ENCODE assay signal across 13 cellular contexts in the genomic region with DNA sequence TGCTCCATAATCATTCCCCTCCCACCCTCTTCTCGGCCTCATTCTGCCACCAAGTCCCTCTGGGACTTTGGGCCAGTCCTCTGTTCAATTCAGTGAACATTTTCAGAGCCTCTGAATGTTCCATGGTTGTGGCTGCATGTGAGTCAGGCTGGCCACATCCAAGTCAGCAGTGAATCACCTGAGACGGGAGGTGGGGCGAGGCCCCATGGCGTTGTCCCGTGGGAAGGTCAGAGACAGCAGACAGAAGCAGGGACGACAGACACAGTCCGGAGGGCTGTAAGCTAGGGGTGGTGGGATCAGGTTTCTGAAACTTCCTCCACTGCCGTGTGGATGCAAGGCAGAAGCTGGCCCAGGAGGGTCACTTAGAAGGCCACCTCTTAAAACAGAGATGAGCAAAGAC.
DNase-seq lines count a peak whose midpoint lies in the region; TF ChIP-seq lines count a peak whose summit lies in the region.
"Had no signal": no experiment of that assay in that cellular context is flagged by ENCODE, and none has a peak within 500 bp of the region (broad histone marks: within the 10 kb centered on the region; RNA-seq: fewer than 3 reads in every experiment).

No MANE protein-coding gene starts in this region.

- H3K27ac ChIP-seq in SK-N-SH (ENCODE audit: low read depth in 2 of 2, low read length in 1 of 2) (peak overlapping the region in 1 of 2 experiments; percentile 46; a peak in 2 of 4 replicates), trophoblast cell (ENCODE audit: low read depth, low read length) (peak overlapping the region; percentile 84)
- H3K27ac ChIP-seq: coronary artery had no signal

- H3F3A ChIP-seq in SK-N-SH (replicated peaks; ENCODE audit: insufficient read depth), result peaks cover 5% of the 10 kb centered on the region

- H3K79me1 ChIP-seq in trophoblast cell (ENCODE audit: low read length), result peaks cover 29% of the 10 kb centered on the region

- peak overlapping the region; percentile 69 for H2BK5ac ChIP-seq in trophoblast cell (ENCODE audit: low read depth, low read length, poor library complexity)

- peak overlapping the region; percentile 13 for H3K18ac ChIP-seq in trophoblast cell (ENCODE audit: low read length)

- H4K12ac ChIP-seq in trophoblast cell (ENCODE audit: low read depth, low read length), result no peak overlapping the region

- H3K9me2 ChIP-seq in SK-N-SH, result no peaks in the 10 kb centered on the region

- H4K20me1 ChIP-seq in SK-N-SH (ENCODE audit: insufficient read depth), result no peaks in the 10 kb centered on the region

- CTCF ChIA-PET in SK-N-SH (lab: Yijun Ruan, JAX), result no interaction called here

- H3K4me1 ChIP-seq in SK-N-SH (ENCODE audit: control insufficient read depth in 1 of 2, insufficient read depth in 2 of 2, low read depth in 1 of 2, low read length in 1 of 2), result peaks cover 0 to 29% of the 10 kb centered on the region in 2 experiments; a peak in 3 of 4 replicates
- H3K4me1 ChIP-seq in trophoblast cell (ENCODE audit: control insufficient read depth in 1 of 2, insufficient read depth in 2 of 2, low read length in 2 of 2), result peaks cover 35 to 39% of the 10 kb centered on the region in 2 experiments

- H2AFZ ChIP-seq in SK-N-SH (ENCODE audit: low read depth) (peak overlapping the region; percentile 24; the same call in 1 of the 2 replicates), trophoblast cell (ENCODE audit: insufficient read depth, low read length, poor library complexity) (no peak overlapping the region)

- H3K4me3 ChIP-seq in SK-N-SH (ENCODE audit: low read depth in 2 of 2, low read length in 1 of 2) (no peak overlapping the region), fibroblast of the aortic adventitia (ENCODE audit: low read depth, low read length) (no peak overlapping the region), trophoblast cell (ENCODE audit: low read depth, low read length) (no peak overlapping the region)
- H3K4me3 ChIP-seq: coronary artery had no signal

- no peaks in the 10 kb centered on the region for H3K9me3 ChIP-seq in SK-N-SH
- no peaks in the 10 kb centered on the region for H3K9me3 ChIP-seq in trophoblast cell (ENCODE audit: insufficient read depth, low read depth, low read length)

- peak overlapping the region; percentile 70 for H2BK12ac ChIP-seq in trophoblast cell (ENCODE audit: low read length)

- H3K23ac ChIP-seq in trophoblast cell (ENCODE audit: low read length), result no peak overlapping the region

- TF ChIP-seq RAD21 in SK-N-SH (IDR thresholded peaks at IDR 0.05; ENCODE audit: low read length), result no peak

- peak; percentile 44 for DNase-seq in GM04504 (ENCODE audit: low read depth)
- no peak for DNase-seq in SK-N-SH
- DNase-seq in fibroblast of the aortic adventitia (ENCODE audit: low read depth), result peak; percentile 31
- DNase-seq in trophoblast cell, result peak; percentile 61 to 63
- no peak for DNase-seq in G401 (ENCODE audit: low spot score)
- DNase-seq in GOT3 (lab: John Stamatoyannopoulos, UW), result no peak
- no peak for DNase-seq in cortex of kidney (lab: John Stamatoyannopoulos, UW)
- no peak for DNase-seq in ureter (ENCODE audit: low spot score)
- DNase-seq: activated CD4-positive, alpha-beta T cell treated with anti-CD3 and anti-CD28 coated beads for 48 hours; activated gamma-delta T cell treated with Interleukin-2 at 50 U/mL for 16 hours; naive thymus-derived CD4-positive, alpha-beta T cell; Right ventricle myocardium superior had no signal

- H3K27me3 ChIP-seq in SK-N-SH (ENCODE audit: insufficient read depth), result no peaks in the 10 kb centered on the region
- H3K27me3 ChIP-seq in trophoblast cell (ENCODE audit: insufficient read depth, low read length), result no peaks in the 10 kb centered on the region

- peak overlapping the region; percentile 5 for H2AK5ac ChIP-seq in trophoblast cell (ENCODE audit: low read length)

- peak overlapping the region; percentile 35 for H2BK120ac ChIP-seq in trophoblast cell (ENCODE audit: insufficient read depth, low read length, poor library complexity)

- H3K4me2 ChIP-seq in SK-N-SH (peak overlapping the region; percentile 57; the same call in 1 of the 2 replicates), trophoblast cell (ENCODE audit: low read length) (peak overlapping the region; percentile 19)

- H3K79me2 ChIP-seq in SK-N-SH (ENCODE audit: insufficient read depth), result no peaks in the 10 kb centered on the region
- no peaks in the 10 kb centered on the region for H3K79me2 ChIP-seq in trophoblast cell (ENCODE audit: control insufficient read depth, insufficient read depth, low read length, poor library complexity)

- H3K14ac ChIP-seq in trophoblast cell (ENCODE audit: low read length), result peak overlapping the region; percentile 23

- POLR2A ChIA-PET in SK-N-SH (lab: Yijun Ruan, JAX), result no interaction called here

- in situ Hi-C loops in G401 (cut with HindIII; ENCODE audit: low sequenced_read_pairs), result no loop called here

- TF ChIP-seq EP300 in SK-N-SH (IDR thresholded peaks at IDR 0.05; ENCODE audit: borderline replicate concordance in 1 of 2, low read depth in 1 of 2, low read length in 1 of 2), result peak in 1 of 2 experiments; percentile 53; a peak in 1 of 4 replicates

- H4K91ac ChIP-seq in trophoblast cell (ENCODE audit: low read depth, low read length), result peak overlapping the region; percentile 90

- TF ChIP-seq CTCF in SK-N-SH (IDR thresholded peaks at IDR 0.05) (no peak), fibroblast of the aortic adventitia (IDR thresholded peaks at IDR 0.05; ENCODE audit: insufficient read depth, low read length) (no peak)

- peak overlapping the region; percentile 44 for H4K8ac ChIP-seq in trophoblast cell (ENCODE audit: low read depth, low read length)

- WGBS in SK-N-SH (ENCODE audit: low lambda C conversion rate), result 38% methylated on average over 8 of the region's 8 CpGs
- no CpG with 5 or more reads among the region's 8 CpGs for WGBS in trophoblast cell (ENCODE audit: extremely low coverage, insufficient coverage, insufficient read length)

- peak overlapping the region; percentile 2 for H3K4ac ChIP-seq in trophoblast cell (ENCODE audit: low read depth, low read length)

- H3K9ac ChIP-seq in SK-N-SH (peak overlapping the region; percentile 33; the same call in 1 of the 2 replicates), trophoblast cell (ENCODE audit: low read length) (no peak overlapping the region)

- H3K36me3 ChIP-seq in SK-N-SH (replicated peaks in 1 of 2; ENCODE audit: control insufficient read depth in 1 of 2, insufficient read depth in 2 of 2, low read length in 1 of 2) (no peaks in the 10 kb centered on the region), trophoblast cell (ENCODE audit: control insufficient read depth in 1 of 2, insufficient read depth in 2 of 2, low read length in 2 of 2) (no peaks in the 10 kb centered on the region)

TF ChIP-seq in SK-N-SH, 30 proteins besides CTCF, POLR2A, EP300 and RAD21:
- TF ChIP-seq TCF12 (IDR thresholded peaks at IDR 0.05) (peak; percentile 48; the same call in 1 of the 2 replicates), FOSL2 (IDR thresholded peaks at IDR 0.05; ENCODE audit: borderline replicate concordance, low read depth) (peak; percentile 81), JUND (IDR thresholded peaks at IDR 0.05) (peak; percentile 64), MXI1 (IDR thresholded peaks at IDR 0.05; ENCODE audit: low read depth, low read length) (no peak)
- TF ChIP-seq, protein P1, sequence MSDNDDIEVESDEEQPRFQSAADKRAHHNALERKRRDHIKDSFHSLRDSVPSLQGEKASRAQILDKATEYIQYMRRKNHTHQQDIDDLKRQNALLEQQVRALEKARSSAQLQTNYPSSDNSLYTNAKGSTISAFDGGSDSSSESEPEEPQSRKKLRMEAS (IDR thresholded peaks at IDR 0.05; ENCODE audit: low read depth), result peak; percentile 65
- TF ChIP-seq, protein P2, sequence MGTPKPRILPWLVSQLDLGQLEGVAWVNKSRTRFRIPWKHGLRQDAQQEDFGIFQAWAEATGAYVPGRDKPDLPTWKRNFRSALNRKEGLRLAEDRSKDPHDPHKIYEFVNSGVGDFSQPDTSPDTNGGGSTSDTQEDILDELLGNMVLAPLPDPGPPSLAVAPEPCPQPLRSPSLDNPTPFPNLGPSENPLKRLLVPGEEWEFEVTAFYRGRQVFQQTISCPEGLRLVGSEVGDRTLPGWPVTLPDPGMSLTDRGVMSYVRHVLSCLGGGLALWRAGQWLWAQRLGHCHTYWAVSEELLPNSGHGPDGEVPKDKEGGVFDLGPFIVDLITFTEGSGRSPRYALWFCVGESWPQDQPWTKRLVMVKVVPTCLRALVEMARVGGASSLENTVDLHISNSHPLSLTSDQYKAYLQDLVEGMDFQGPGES (IDR thresholded peaks at IDR 0.05; ENCODE audit: low read depth, low read length), result no peak

Comparison
In these comparisons a context has a peak if more than half of its experiments do, and no peak if none do; other contexts are left out.
1. DNase-seq: peak in GM04504 (single experiment), fibroblast of the aortic adventitia (single experiment) and trophoblast cell (2 of 2); none in SK-N-SH (single experiment), G401 (single experiment), GOT3 (single experiment), cortex of kidney (single experiment) and ureter (single experiment).